Comparison of ENCODE assay signal across 1 cellular context in the genomic region with DNA sequence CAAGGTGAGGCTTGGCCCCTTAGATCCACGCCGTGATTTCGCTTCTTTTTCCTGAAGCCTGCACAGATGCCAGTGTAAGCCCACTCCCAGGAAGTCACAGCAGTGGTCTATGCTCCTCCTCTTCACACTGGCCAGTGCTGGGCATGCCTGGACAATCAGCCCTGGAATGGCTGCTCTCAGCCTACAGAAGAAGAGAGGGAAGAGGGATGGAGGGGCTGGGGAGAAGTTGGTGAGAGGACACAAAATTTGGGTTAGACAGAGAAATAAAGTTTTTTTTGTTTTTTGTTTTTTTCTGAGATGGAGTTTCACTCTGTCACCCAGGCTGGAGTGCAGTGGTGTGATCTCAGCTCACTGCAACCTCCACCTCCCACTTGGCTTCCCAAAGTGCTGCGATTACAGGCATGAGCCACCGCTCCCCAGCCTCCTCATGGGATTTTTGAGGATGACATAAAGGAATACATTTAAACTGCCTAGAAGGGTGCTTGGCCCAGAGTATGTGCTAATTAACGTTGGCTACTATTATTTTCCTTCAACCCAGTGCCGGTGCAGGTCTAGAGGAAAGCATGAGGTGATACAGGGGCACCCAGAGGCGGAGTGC.
TF ChIP-seq lines count a peak whose summit lies in the region.

No MANE protein-coding gene starts in this region.

TF ChIP-seq in IMR-90, 13 proteins besides CTCF, POLR2A, EP300 and RAD21 (continued from another document):
- no peak for TF ChIP-seq MXI1 (IDR thresholded peaks at IDR 0.05; ENCODE audit: borderline replicate concordance, low read depth, low read length)
